ENCODE assay signal across 1 cellular context in the genomic region with DNA sequence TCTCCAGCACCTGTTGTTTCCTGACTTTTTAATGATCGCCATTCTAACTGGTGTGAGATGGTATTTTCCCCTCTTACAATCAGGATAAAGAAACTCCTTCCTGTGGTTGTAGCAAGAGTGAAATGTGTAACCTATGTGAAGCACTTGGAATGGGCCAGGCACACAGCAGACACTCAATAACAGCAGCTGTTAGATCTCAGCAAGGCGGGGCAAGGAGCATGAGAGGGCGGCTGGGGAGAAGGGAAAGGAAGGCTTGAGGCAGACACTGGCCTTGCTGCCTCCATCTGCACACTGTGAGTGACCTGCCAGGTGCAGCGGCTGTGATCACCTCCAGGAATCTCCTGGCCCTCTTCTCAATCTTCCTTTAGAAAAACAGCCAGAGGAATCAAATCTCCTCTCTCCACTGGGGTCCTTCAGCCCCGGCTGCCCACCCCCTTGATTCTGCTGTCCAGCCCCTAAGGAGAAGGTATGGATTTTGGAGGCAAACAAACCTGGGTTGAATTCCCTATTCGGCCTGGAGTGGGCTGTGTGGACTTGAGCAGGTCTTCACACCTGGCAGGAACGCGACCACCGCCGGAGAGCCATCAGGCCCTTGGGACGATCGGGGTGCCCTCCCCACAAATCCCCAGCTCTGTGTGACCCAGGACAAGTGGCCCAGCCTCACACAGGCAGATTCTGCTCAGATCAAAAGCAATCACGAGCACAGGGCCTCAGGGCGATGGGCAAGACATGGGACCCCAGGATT.
TF ChIP-seq lines count a peak whose summit lies in the region.

No MANE protein-coding gene starts in this region.

TF ChIP-seq in IMR-90, 13 proteins besides CTCF, POLR2A, EP300 and RAD21 (continued from another document):
- TF ChIP-seq MAZ (IDR thresholded peaks at IDR 0.05; ENCODE audit: borderline replicate concordance, low read depth, low read length) (no peak), MAFK (IDR thresholded peaks at IDR 0.05; ENCODE audit: low read depth, low read length) (no peak), FOS (IDR thresholded peaks at IDR 0.05; ENCODE audit: low read depth, low read length) (no peak), CHD1 (IDR thresholded peaks at IDR 0.05; ENCODE audit: low read depth, low read length) (no peak), RFX5 (IDR thresholded peaks at IDR 0.05; ENCODE audit: low read depth, low read length) (no peak), BHLHE40 (IDR thresholded peaks at IDR 0.05; ENCODE audit: low read depth, low read length) (no peak), NFE2L2 (IDR thresholded peaks at IDR 0.05; ENCODE audit: low read depth, low read length) (no peak), RCOR1 (IDR thresholded peaks at IDR 0.05; ENCODE audit: insufficient replicate concordance, low read length) (no peak), SMC3 (IDR thresholded peaks at IDR 0.05; ENCODE audit: low read depth, low read length) (no peak), CEBPB (IDR thresholded peaks at IDR 0.05; ENCODE audit: low read depth, low read length) (no peak)
- TF ChIP-seq, protein P1, sequence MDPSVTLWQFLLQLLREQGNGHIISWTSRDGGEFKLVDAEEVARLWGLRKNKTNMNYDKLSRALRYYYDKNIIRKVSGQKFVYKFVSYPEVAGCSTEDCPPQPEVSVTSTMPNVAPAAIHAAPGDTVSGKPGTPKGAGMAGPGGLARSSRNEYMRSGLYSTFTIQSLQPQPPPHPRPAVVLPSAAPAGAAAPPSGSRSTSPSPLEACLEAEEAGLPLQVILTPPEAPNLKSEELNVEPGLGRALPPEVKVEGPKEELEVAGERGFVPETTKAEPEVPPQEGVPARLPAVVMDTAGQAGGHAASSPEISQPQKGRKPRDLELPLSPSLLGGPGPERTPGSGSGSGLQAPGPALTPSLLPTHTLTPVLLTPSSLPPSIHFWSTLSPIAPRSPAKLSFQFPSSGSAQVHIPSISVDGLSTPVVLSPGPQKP (IDR thresholded peaks at IDR 0.05; ENCODE audit: borderline replicate concordance, low read depth, low read length), result no peak
